Comparison of ENCODE assay signal across 16 cellular contexts in genomic region chr6:4009486-4009885, GRCh38.
"Had no signal": no experiment of that assay in that cellular context is flagged by ENCODE, and none has a peak within 500 bp of the region (broad histone marks: within the 10 kb centered on the region; RNA-seq: fewer than 3 reads in every experiment).

No MANE protein-coding gene starts in this region.

- H3K27ac ChIP-seq: breast epithelium, gastroesophageal sphincter, thyroid gland had no signal

- H3K27ac Mint-ChIP-seq: nephron had no signal

- H3K4me1 ChIP-seq: breast epithelium had no signal

- H3K4me3 ChIP-seq: breast epithelium, gastroesophageal sphincter, thyroid gland had no signal

- ATAC-seq: esophagus mucosa, gastroesophageal sphincter had no signal

- H3K36me3 ChIP-seq: breast epithelium, gastroesophageal sphincter, thyroid gland had no signal

- H3K27me3 ChIP-seq: breast epithelium, gastroesophageal sphincter, thyroid gland had no signal

- DNase-seq: activated CD4-positive, alpha-beta T cell treated with anti-CD3 and anti-CD28 coated beads for 1 hour; activated naive CD4-positive, alpha-beta T cell treated with Interleukin-2 at 50 U/mL for 16 hours; cerebellar nuclear complex; cortex of kidney; mesenchymal stem cell; nucleus accumbens; posterior cingulate gyrus; SK-N-SH; stimulated activated CD4-positive, alpha-beta T cell treated with anti-CD3 and anti-CD28 coated beads, Interleukin-1b, Interleukin-23, amount 100 ng/mL, for 48 hours; stimulated activated CD8-positive, alpha-beta memory T cell treated with anti-CD3 and anti-CD28 coated beads, Interleukin-4, amount 100 ng/mL, for 48 hours; stimulated activated naive CD4-positive, alpha-beta T cell treated with Interleukin-2 at 50 U/mL for 16 hours; thyroid gland had no signal

- H3K9me3 ChIP-seq: breast epithelium, gastroesophageal sphincter, SK-N-SH, thyroid gland had no signal

- H3K4me3 Mint-ChIP-seq: nephron had no signal
